23 cellular contexts compared by ENCODE assay signal in genomic region chr4:154722262-154722661, GRCh38. TPM values are rescaled to one million over a fixed set of nuclear protein-coding genes. Genes with fewer than 3 reads are reported as not detected.
DNase-seq lines count a peak whose midpoint lies in the region; ATAC-seq and TF ChIP-seq lines count a peak whose summit lies in the region.
"Had no signal": no experiment of that assay in that cellular context is flagged by ENCODE, and none has a peak within 500 bp of the region (broad histone marks: within the 10 kb centered on the region; RNA-seq: fewer than 3 reads in every experiment).

No MANE protein-coding gene starts in this region.

- no peak overlapping the region for H3K9ac ChIP-seq in HCT116 (ENCODE audit: low read length)
- H3K9ac ChIP-seq: BLaER1 had no signal

- no peaks in the 10 kb centered on the region for H3K27me3 Mint-ChIP-seq in WTC11 (ENCODE audit: low read depth)

- no peaks in the 10 kb centered on the region for H3K36me3 Mint-ChIP-seq in WTC11
- H3K36me3 Mint-ChIP-seq: CD4-positive, CD25-positive, alpha-beta regulatory T cell had no signal

- no peak for TF ChIP-seq POLR2A in HCT116 (IDR thresholded peaks at IDR 0.05; ENCODE audit: borderline replicate concordance, extremely low read depth, insufficient read depth, insufficient read length)

- no peaks in the 10 kb centered on the region for H3K27me3 ChIP-seq in HCT116 (ENCODE audit: insufficient read depth, low read length)
- H3K27me3 ChIP-seq: BLaER1, SJCRH30 had no signal

- no peak for TF ChIP-seq RAD21 in HCT116 (IDR thresholded peaks at IDR 0.05; ENCODE audit: low read depth)

- no peak overlapping the region for H3K4me3 ChIP-seq in HCT116 (replicated peaks in 1 of 2; ENCODE audit: low read depth in 1 of 2, low read length in 2 of 2)
- H3K4me3 ChIP-seq: BLaER1, SJCRH30 had no signal

- no peak overlapping the region for H3K27ac Mint-ChIP-seq in WTC11

- no peak overlapping the region for H3K4me3 Mint-ChIP-seq in WTC11
- H3K4me3 Mint-ChIP-seq: CD4-positive, CD25-positive, alpha-beta regulatory T cell had no signal

- TF ChIP-seq CTCF in HCT116 (IDR thresholded peaks at IDR 0.05 in 2 of 3, conservative IDR thresholded peaks at IDR 0.05 in 1 of 3; ENCODE audit: borderline replicate concordance in 1 of 3, insufficient read depth in 1 of 3, low read depth in 2 of 3, low read length in 2 of 3) = no peak
- TF ChIP-seq CTCF in WTC11 (IDR thresholded peaks at IDR 0.05) = no peak

- no peaks in the 10 kb centered on the region for H3K36me3 ChIP-seq in HCT116 (ENCODE audit: control insufficient read depth in 1 of 2, insufficient read depth in 2 of 2, low read length in 2 of 2)
- H3K36me3 ChIP-seq: BLaER1, SJCRH30 had no signal

- intact Hi-C loops in HCT116 (cut with micrococcal nuclease) = no loop called here

- ATAC-seq in HCT116 (peak; percentile 63), WTC11 (peak; percentile 38)
- ATAC-seq: Right ventricle myocardium inferior, SK-N-SH treated with all-trans-retinoic acid at 6 μM for 48 hours had no signal

- in situ Hi-C loops in Caki2 (cut with HindIII; ENCODE audit: low pct_unique_long_range_greater_than_20kb, low sequenced_read_pairs) = no loop called here

- peaks cover 4 to 35% of the 10 kb centered on the region in 2 experiments; a peak in 3 of 4 replicates for H3K4me1 ChIP-seq in HCT116 (ENCODE audit: control insufficient read depth in 1 of 2, insufficient read depth in 2 of 2, low read length in 2 of 2)
- H3K4me1 ChIP-seq: BLaER1, SJCRH30 had no signal

- peak; percentile 29 for DNase-seq in Caki2 (ENCODE audit: low read depth)
- no peak for DNase-seq in HCT116 (ENCODE audit: low read depth, low spot score)
- no peak for DNase-seq in WTC11 (ENCODE audit: low spot score)
- peak; percentile 18 for DNase-seq in glomerular visceral epithelial cell (ENCODE audit: extremely low spot score)
- DNase-seq in NCI-H2196 (lab: John Stamatoyannopoulos, UW; ENCODE audit: unreplicated experiment) = no peak
- no peak for DNase-seq in NCI-H748 (lab: John Stamatoyannopoulos, UW; ENCODE audit: unreplicated experiment)
- no peak for DNase-seq in GM19240 (ENCODE audit: insufficient read length, low spot score)
- no peak for DNase-seq in HT-29 (ENCODE audit: low spot score)
- DNase-seq: CD4-positive, CD25-positive, alpha-beta regulatory T cell; DMS79 treated with DMSO at 0.1 percent for 48 hours; GF-D8; KBM-7; MM.1S; NCI-H1694; NCI-H2029 treated with DMSO at 0.1 percent for 48 hours; NCI-H2227 treated with DMSO at 0.1 percent for 48 hours; NCI-H510A; NCI-H69; SJCRH30 had no signal

- no peak overlapping the region for H3K27ac ChIP-seq in HCT116 (ENCODE audit: low read depth, low read length)
- H3K27ac ChIP-seq: BLaER1, SJCRH30 had no signal

- no peaks in the 10 kb centered on the region for H3K79me2 ChIP-seq in HCT116 (ENCODE audit: insufficient read depth, low read length)

- RAD21 ChIA-PET in HCT116 (lab: Charles Lee; ENCODE audit: low non-redundant PET in 1 of 2, low total read pairs in 2 of 2, uncharacterized antibody in 2 of 2, unreplicated experiment in 2 of 2) = no interaction called here

- peaks cover 45% of the 10 kb centered on the region for H3K4me1 Mint-ChIP-seq in WTC11
- H3K4me1 Mint-ChIP-seq: CD4-positive, CD25-positive, alpha-beta regulatory T cell had no signal

- no peaks in the 10 kb centered on the region for H3K9me2 ChIP-seq in HCT116 (ENCODE audit: insufficient read depth)

- no peak overlapping the region for H3K4me2 ChIP-seq in HCT116 (ENCODE audit: low read length)
- H3K4me2 ChIP-seq: BLaER1 had no signal

- POLR2A ChIA-PET in HCT116 (lab: Charles Lee) (interaction anchor here (2.9 kb wide), 1 partner anchor 22 kb away, joined by 8 read pairs; the partner anchor contains the start of gene LRAT), WTC11 (lab: Charles Lee) (no interaction called here)

- CTCF ChIA-PET in HCT116 (lab: Charles Lee) (interaction anchor here (1.1 kb wide), 1 partner anchor 8 kb away, joined by 3 read pairs; no protein-coding TSS in a partner anchor), WTC11 (lab: Charles Lee) (interaction anchor here (0.8 to 1.3 kb wide), 2 partner anchors 35 to 104 kb away, joined by 3 to 4 read pairs; no protein-coding TSS in a partner anchor)

- H3K9me3 ChIP-seq in HCT116 (ENCODE audit: control insufficient read depth in 1 of 2, insufficient read depth in 1 of 2, low read depth in 1 of 2, low read length in 2 of 2) = no peaks in the 10 kb centered on the region
- H3K9me3 ChIP-seq: BLaER1, SJCRH30 had no signal

- no peak overlapping the region for H2AFZ ChIP-seq in HCT116 (ENCODE audit: low read depth, low read length, poor library complexity, severe bottlenecking)

- no peaks in the 10 kb centered on the region for H3K9me3 Mint-ChIP-seq in WTC11

- BruUV-seq in HCT116 (replicated peaks; lab: Mats Ljungman, UMichigan) = no TSS peak

- no peaks in the 10 kb centered on the region for H4K20me1 ChIP-seq in HCT116 (ENCODE audit: insufficient read depth)
- H4K20me1 ChIP-seq: BLaER1 had no signal

TF ChIP-seq in HCT116, 20 proteins besides CTCF, POLR2A, EP300 and RAD21 (continues in another document):
- no peak for TF ChIP-seq EGR1 (IDR thresholded peaks at IDR 0.05; ENCODE audit: low read depth)
- TF ChIP-seq ZNF274 (IDR thresholded peaks at IDR 0.05; ENCODE audit: low read depth, low read length) = no peak
- TF ChIP-seq SRF (IDR thresholded peaks at IDR 0.05; ENCODE audit: low read depth) = no peak
- TF ChIP-seq CEBPB (IDR thresholded peaks at IDR 0.05; ENCODE audit: low read depth) = no peak
- no peak for TF ChIP-seq SIN3A (IDR thresholded peaks at IDR 0.05; ENCODE audit: low read depth)
- TF ChIP-seq CBX3 (IDR thresholded peaks at IDR 0.05; ENCODE audit: low read depth) = no peak
- TF ChIP-seq POLR2AphosphoS5 (IDR thresholded peaks at IDR 0.05; ENCODE audit: low read depth, low read length) = no peak
- no peak for TF ChIP-seq YY1 (IDR thresholded peaks at IDR 0.05; ENCODE audit: extremely low read depth, insufficient replicate concordance, low read depth, low read length)
- no peak for TF ChIP-seq ZBTB33 (IDR thresholded peaks at IDR 0.05; ENCODE audit: extremely low read depth, insufficient replicate concordance, low read length)
- TF ChIP-seq EZH2phosphoT487 (IDR thresholded peaks at IDR 0.05; ENCODE audit: borderline replicate concordance) = no peak
- TF ChIP-seq JUND (IDR thresholded peaks at IDR 0.05) = no peak
- TF ChIP-seq SP1 (IDR thresholded peaks at IDR 0.05; ENCODE audit: low read depth) = no peak

TF ChIP-seq in WTC11, 78 proteins besides CTCF, POLR2A, EP300 and RAD21 (continues in another document):
- TF ChIP-seq ZNF416 (CRISPR knock-in tag; IDR thresholded peaks at IDR 0.05) = no peak
- no peak for TF ChIP-seq ZMAT4 (CRISPR knock-in tag; IDR thresholded peaks at IDR 0.05)
- TF ChIP-seq TEAD1 (CRISPR knock-in tag; IDR thresholded peaks at IDR 0.05) = no peak
- no peak for TF ChIP-seq FOXP1 (CRISPR knock-in tag; IDR thresholded peaks at IDR 0.05; ENCODE audit: borderline replicate concordance)
- TF ChIP-seq NR3C1 (CRISPR knock-in tag; conservative IDR thresholded peaks at IDR 0.05; ENCODE audit: low read depth) = no peak
- TF ChIP-seq OVOL2 (CRISPR knock-in tag; IDR thresholded peaks at IDR 0.05; ENCODE audit: borderline replicate concordance) = no peak
- no peak for TF ChIP-seq HMGXB4 (CRISPR knock-in tag; IDR thresholded peaks at IDR 0.05)
- TF ChIP-seq NFATC4 (CRISPR knock-in tag; IDR thresholded peaks at IDR 0.05) = no peak
- TF ChIP-seq CREB1 (CRISPR knock-in tag; IDR thresholded peaks at IDR 0.05) = no peak
- no peak for TF ChIP-seq PREB (CRISPR knock-in tag; IDR thresholded peaks at IDR 0.05; ENCODE audit: borderline replicate concordance)
- no peak for TF ChIP-seq MAX (CRISPR knock-in tag; IDR thresholded peaks at IDR 0.05)
- TF ChIP-seq ZBTB21 (CRISPR knock-in tag; IDR thresholded peaks at IDR 0.05; ENCODE audit: borderline replicate concordance) = no peak
- TF ChIP-seq ZNF232 (CRISPR knock-in tag; IDR thresholded peaks at IDR 0.05) = no peak

RNA-seq across cellular contexts. Expression of gene LRAT, which starts 21.5 kb away (rescaled TPM):
- total RNA-seq in Caki2 (2014; rRNA removed; shearing (Covaris generic); ENCODE audit: low replicate concordance) = 0.17 TPM in 2 replicates
- total RNA-seq in HCT116 (2021; ENCODE audit: unreplicated experiment) = 3.8 TPM
- polyA plus RNA-seq in HCT116 (2012) = 2.5 and 3.1 TPM in 2 replicates
- total RNA-seq in WTC11 (2021) = 33.0 to 37.7 TPM (median 34.5 TPM) in 3 replicates
- not detected in 2 replicates for total RNA-seq in HT-29 (2014; rRNA removed; shearing (Covaris generic))
- total RNA-seq: CD4-positive, CD25-positive, alpha-beta regulatory T cell; Right ventricle myocardium inferior; SJCRH30 had no signal
- polyA plus RNA-seq: AG04450; CD4-positive, CD25-positive, alpha-beta regulatory T cell had no signal

RNA-seq across cellular contexts. Expression of gene RBM46, which starts 58.8 kb away (rescaled TPM):
- 3.5 TPM in 1 of 2 replicates, not detected in the other for total RNA-seq in Caki2 (2014; rRNA removed; shearing (Covaris generic); ENCODE audit: low replicate concordance)
- total RNA-seq in HCT116 (2021; ENCODE audit: unreplicated experiment) (0.39 TPM), WTC11 (2021) (3.3 to 4.6 TPM (median 4.2 TPM) in 3 replicates)
- 0.06 and 0.13 TPM in 2 replicates for polyA plus RNA-seq in HCT116 (2012)
- total RNA-seq in HT-29 (2014; rRNA removed; shearing (Covaris generic)) = not detected in 2 replicates
- total RNA-seq: CD4-positive, CD25-positive, alpha-beta regulatory T cell; Right ventricle myocardium inferior; SJCRH30 had no signal
- polyA plus RNA-seq: AG04450; CD4-positive, CD25-positive, alpha-beta regulatory T cell had no signal

Comparison
In these comparisons a context has a peak if more than half of its experiments do, and no peak if none do; other contexts are left out.
1. DNase-seq: peak in Caki2 (single experiment) and glomerular visceral epithelial cell (single experiment); none in HCT116 (single experiment), WTC11 (single experiment), NCI-H2196 (single experiment), NCI-H748 (single experiment), GM19240 (single experiment) and HT-29 (single experiment).